In the genomic region with DNA sequence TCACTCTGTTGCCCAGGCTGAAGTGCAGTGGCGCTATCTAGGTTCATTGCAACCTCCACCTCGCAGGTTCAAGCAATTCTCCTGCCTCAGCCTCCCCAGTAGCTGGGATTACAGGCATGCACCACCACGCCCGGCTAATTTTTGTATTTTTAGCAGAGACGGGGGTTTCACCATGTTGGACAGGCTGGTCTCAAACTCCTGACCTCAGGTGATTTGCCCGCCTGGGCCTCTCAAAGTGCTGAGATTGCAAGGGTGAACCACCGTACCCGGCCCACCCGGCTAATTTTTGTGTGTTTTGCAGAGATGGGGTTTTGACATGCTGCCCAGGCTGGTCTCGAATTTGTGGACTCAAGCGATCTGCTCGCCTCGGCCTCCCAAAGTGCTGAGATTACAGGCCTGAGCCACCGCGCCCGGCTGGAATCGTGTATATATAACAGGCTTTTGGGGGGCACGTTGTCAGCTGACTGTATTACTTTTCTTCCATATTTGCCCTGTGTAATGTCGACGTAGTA, we compare ENCODE assay signal across 7 cellular contexts. TPM values are rescaled to one million over a fixed set of nuclear protein-coding genes. Genes with fewer than 3 reads are reported as not detected.
DNase-seq lines count a peak whose midpoint lies in the region; ATAC-seq and TF ChIP-seq lines count a peak whose summit lies in the region.
"Not testable (repeated sequence)": the region's sequence is repeated elsewhere in the genome, so short reads cannot be mapped to it uniquely, and the experiment has no call there.

No MANE protein-coding gene starts in this region.

- peaks cover 18% of the 10 kb centered on the region for H3F3A ChIP-seq in PC-9 (ENCODE audit: insufficient read depth, low read depth)

- H4K20me1 ChIP-seq in PC-9 (ENCODE audit: insufficient read depth), result peaks cover 37% of the 10 kb centered on the region

- not testable (repeated sequence) for H3K9me2 ChIP-seq in PC-9 (ENCODE audit: insufficient read depth)

- CTCF ChIA-PET in PC-9 (lab: Charles Lee), result interaction anchor here (0.6 to 1.4 kb wide), 2 partner anchors 160 to 260 kb away, joined by 4 to 6 read pairs; no protein-coding TSS in a partner anchor

- H3K36me3 Mint-ChIP-seq in activated T-cell treated with anti-CD3 and anti-CD28 coated beads, Interleukin-2, amount 50 U/mL, for 4 hours (ENCODE audit: insufficient read depth), result peaks cover 11% of the 10 kb centered on the region
- H3K36me3 Mint-ChIP-seq in chondrocyte (ENCODE audit: low read depth); naive B cell: not testable (repeated sequence)

- peak overlapping the region; percentile 82 for H2AFZ ChIP-seq in PC-9

- H3K9me3 ChIP-seq in PC-9 (ENCODE audit: insufficient read depth, low read depth); skeletal muscle satellite cell (replicated peaks; ENCODE audit: low read length): not testable (repeated sequence)

- intact Hi-C loops in PC-9 (cut with micrococcal nuclease; ENCODE audit: unreplicated experiment), result loop anchor here (5.0 to 10.0 kb wide), 2 partner anchors 175 to 678 kb away; no protein-coding TSS in a partner anchor
- intact Hi-C loops in left cardiac atrium (cut with DNase I), result not testable (repeated sequence)

- peaks cover 37% of the 10 kb centered on the region for H3K4me1 Mint-ChIP-seq in activated T-cell treated with anti-CD3 and anti-CD28 coated beads, Interleukin-2, amount 50 U/mL, for 4 hours (ENCODE audit: low read depth)
- peaks cover 37% of the 10 kb centered on the region for H3K4me1 Mint-ChIP-seq in chondrocyte (ENCODE audit: low read depth)
- peaks cover 16 to 45% (median 40%) of the 10 kb centered on the region in 3 donors for H3K4me1 Mint-ChIP-seq in naive B cell

- not testable (repeated sequence) for BruUV-seq in PC-9 (replicated peaks; lab: Mats Ljungman, UMichigan)

- H3K9me3 Mint-ChIP-seq in activated T-cell treated with anti-CD3 and anti-CD28 coated beads, Interleukin-2, amount 50 U/mL, for 4 hours; chondrocyte (ENCODE audit: low read depth); naive B cell: not testable (repeated sequence)

- H3K27me3 Mint-ChIP-seq in activated T-cell treated with anti-CD3 and anti-CD28 coated beads, Interleukin-2, amount 50 U/mL, for 4 hours (ENCODE audit: low read depth); chondrocyte (ENCODE audit: low read depth); naive B cell: not testable (repeated sequence)

- POLR2A ChIA-PET in PC-9 (lab: Charles Lee; ENCODE audit: unreplicated experiment), result interaction anchor here (0.7 kb wide), 1 partner anchor 191 kb away, joined by 3 read pairs; no protein-coding TSS in a partner anchor

- H3K79me2 ChIP-seq in PC-9 (ENCODE audit: low read depth), result peaks cover 43% of the 10 kb centered on the region

- ATAC-seq in activated T-cell treated with anti-CD3 and anti-CD28 coated beads, Interleukin-2, amount 50 U/mL, for 4 hours; left cardiac atrium; naive B cell (ENCODE audit: low read depth in 2 of 2): not testable (repeated sequence)

- not testable (repeated sequence) for H3K27me3 ChIP-seq in PC-9 (ENCODE audit: insufficient read depth, low read depth); skeletal muscle satellite cell (ENCODE audit: control insufficient read depth, insufficient read depth, low read length)

- H3K27ac Mint-ChIP-seq in chondrocyte (ENCODE audit: unreplicated experiment), result peak overlapping the region; percentile 100
- peak overlapping the region; percentile 99 to 100 (median 100) for H3K27ac Mint-ChIP-seq in naive B cell

- H3K4me1 ChIP-seq in PC-9 (replicated peaks; ENCODE audit: insufficient read depth), result peaks cover 30% of the 10 kb centered on the region
- peaks cover 14% of the 10 kb centered on the region for H3K4me1 ChIP-seq in skeletal muscle satellite cell (ENCODE audit: control insufficient read depth, insufficient read depth, low read length)

- peak overlapping the region; percentile 91 for H3K4me3 ChIP-seq in GM12875 (ENCODE audit: low read depth, low read length)
- peak overlapping the region; percentile 89 for H3K4me3 ChIP-seq in PC-9
- not testable (repeated sequence) for H3K4me3 ChIP-seq in skeletal muscle satellite cell (ENCODE audit: low read length)

- H3K36me3 ChIP-seq in PC-9 (ENCODE audit: low read depth); skeletal muscle satellite cell (ENCODE audit: insufficient read depth, low read length): not testable (repeated sequence)

- H3K4me3 Mint-ChIP-seq in activated T-cell treated with anti-CD3 and anti-CD28 coated beads, Interleukin-2, amount 50 U/mL, for 4 hours, result peak overlapping the region; percentile 100
- H3K4me3 Mint-ChIP-seq in chondrocyte (ENCODE audit: unreplicated experiment) (peak overlapping the region; percentile 38), naive B cell (peak overlapping the region; percentile 95 to 100 (median 100))

- not testable (repeated sequence) for DNase-seq in PC-9; activated T-cell treated with anti-CD3 and anti-CD28 coated beads, Interleukin-2, amount 50 U/mL, for 4 hours; chondrocyte (ENCODE audit: low spot score); naive B cell
- DNase-seq in left cardiac atrium, result peak; percentile 31

- H3K4me2 ChIP-seq in PC-9, result peak overlapping the region; percentile 78
- peak overlapping the region; percentile 79 for H3K4me2 ChIP-seq in skeletal muscle satellite cell (ENCODE audit: low read length)

- H3K27ac ChIP-seq in PC-9, result peak overlapping the region; percentile 89

- not testable (repeated sequence) for TF ChIP-seq CTCF in GM12875 (IDR thresholded peaks at IDR 0.05; ENCODE audit: borderline replicate concordance, insufficient read depth, low read depth, low read length); PC-9 (conservative IDR thresholded peaks at IDR 0.05); chondrocyte (IDR thresholded peaks at IDR 0.05)

- H3K9ac ChIP-seq in skeletal muscle satellite cell (ENCODE audit: low read depth, low read length), result peak overlapping the region; percentile 99

RNA-seq across cellular contexts. Expression of a gene that starts 0.8 kb away (rescaled TPM):
- total RNA-seq in PC-9 (2021), result 77.0 and 112 TPM in 2 replicates
- total RNA-seq in activated T-cell treated with anti-CD3 and anti-CD28 coated beads, Interleukin-2, amount 50 U/mL, for 4 hours, result 10 to 100 TPM; 73.3 to 82.8 (median 74.5) TPM
- 58.3 to 93.2 TPM (median 60.9 TPM) in 3 replicates for total RNA-seq in chondrocyte
- 10 to 100 TPM; 33.1 to 39.7 TPM for total RNA-seq in left cardiac atrium
- 10 to 100 TPM; 47.2 to 82.3 (median 55.9) TPM for polyA plus RNA-seq in naive B cell (ENCODE audit: low read depth in 6 of 6)
- 22.1 and 39.5 TPM in 2 replicates for total RNA-seq in skeletal muscle satellite cell (2012; rRNA removed)

Comparison
In these comparisons a context has a peak if more than half of its experiments do, and no peak if none do; other contexts are left out.
1. H3K4me3 Mint-ChIP-seq: peak in every context shown above with its lines; median percentile 100 in activated T-cell treated with anti-CD3 and anti-CD28 coated beads, Interleukin-2, amount 50 U/mL, for 4 hours; 100 in naive B cell; 38 in chondrocyte.